ENCODE assay signal across 1 cellular context in the genomic region with DNA sequence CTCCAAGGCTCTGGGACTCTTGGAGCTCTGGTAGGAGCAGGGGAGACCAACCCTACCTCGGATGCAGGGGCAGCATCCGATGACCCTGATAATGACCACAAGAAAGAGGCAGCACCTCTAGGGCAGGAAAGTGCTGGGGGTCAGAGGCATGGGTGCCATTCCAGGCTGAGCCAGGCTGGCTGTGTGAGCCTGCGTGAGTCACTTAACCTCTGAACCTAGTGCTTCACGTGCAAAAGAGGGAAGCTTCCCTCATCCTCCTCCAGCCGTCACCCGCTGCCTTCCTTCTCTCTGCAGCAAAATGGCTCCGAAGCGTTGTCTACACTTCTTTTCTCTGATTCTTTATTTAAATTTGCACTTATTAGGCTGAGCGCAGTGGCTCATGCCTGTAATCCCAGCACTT.
TF ChIP-seq lines count a peak whose summit lies in the region.

No MANE protein-coding gene starts in this region.

TF ChIP-seq in H1, 55 proteins besides CTCF, POLR2A, EP300 and RAD21:
- TF ChIP-seq SIN3A (conservative IDR thresholded peaks at IDR 0.05 in 1 of 2, IDR thresholded peaks at IDR 0.05 in 1 of 2; ENCODE audit: low read depth in 1 of 2, low read length in 2 of 2): no peak
- no peak for TF ChIP-seq KDM1A (IDR thresholded peaks at IDR 0.05; ENCODE audit: borderline replicate concordance, low read length)
